In the genomic region with DNA sequence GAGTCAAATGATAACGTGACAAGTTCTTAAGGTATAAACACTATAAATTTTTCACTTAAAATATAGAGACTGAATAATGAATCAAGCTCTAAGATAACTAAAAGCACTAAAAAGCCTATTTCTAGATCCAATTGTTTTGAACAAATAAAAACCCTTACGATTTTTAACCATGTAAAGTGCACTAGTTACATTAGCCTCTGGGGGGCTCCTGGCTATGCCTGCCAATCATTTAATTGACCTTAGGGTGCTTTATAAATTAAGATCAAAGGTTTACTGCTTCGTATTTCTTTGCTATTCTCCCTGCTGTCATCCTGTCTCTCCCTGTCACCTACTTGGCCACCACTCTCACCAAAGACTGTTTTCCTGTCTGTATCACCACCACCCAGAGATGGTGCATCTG, we compare ENCODE assay signal across 29 cellular contexts.
DNase-seq lines count a peak whose midpoint lies in the region; TF ChIP-seq lines count a peak whose summit lies in the region.
"Had no signal": no experiment of that assay in that cellular context is flagged by ENCODE, and none has a peak within 500 bp of the region (broad histone marks: within the 10 kb centered on the region; RNA-seq: fewer than 3 reads in every experiment).

No MANE protein-coding gene starts in this region.

- no peaks in the 10 kb centered on the region for H3K4me1 ChIP-seq in osteoblast (ENCODE audit: insufficient read depth, low read length)
- H3K4me1 ChIP-seq: heart left ventricle, prostate gland, sigmoid colon, suprapubic skin, upper lobe of right lung had no signal

- no peak for DNase-seq in GM06990 (ENCODE audit: extremely low read depth, insufficient read length)
- no peak for DNase-seq in NB4 (ENCODE audit: low read depth)
- no peak for DNase-seq in brain microvascular endothelial cell
- no peak for DNase-seq in osteoblast (ENCODE audit: insufficient read length, low spot score, missing footprints)
- DNase-seq in NCI-H1694 treated with DMSO at 0.1 percent for 48 hours (lab: John Stamatoyannopoulos, UW), result no peak
- DNase-seq in DMS79 (lab: John Stamatoyannopoulos, UW), result no peak
- no peak for DNase-seq in COR-L47 (lab: John Stamatoyannopoulos, UW)
- no peak for DNase-seq in UCSD-AML1 (lab: John Stamatoyannopoulos, UW; ENCODE audit: unreplicated experiment)
- DNase-seq: activated B cell treated with CpG ODN at 0.5 μM for 24 hours; activated naive CD4-positive, alpha-beta T cell treated with Interleukin-2 at 50 U/mL for 16 hours; activated T-cell treated with anti-CD3 and anti-CD28 coated beads, Interleukin-2, amount 50 U/mL, for 72 hours; CD4-positive, CD25-positive, alpha-beta regulatory T cell; DMS153; effector CD4-positive, alpha-beta T cell; erythroblast; foreskin fibroblast; GDM1; heart left ventricle; KG1; kidney glomerular epithelial cell; NCI-H1417 treated with DMSO at 0.1 percent for 48 hours; NCI-H774; sigmoid colon; stimulated activated naive CD4-positive, alpha-beta T cell; upper lobe of right lung had no signal

- no peaks in the 10 kb centered on the region for H3K36me3 ChIP-seq in GM06990 (ENCODE audit: control insufficient read depth, insufficient read depth, low read length)
- H3K36me3 ChIP-seq in brain microvascular endothelial cell (replicated peaks), result no peaks in the 10 kb centered on the region
- no peaks in the 10 kb centered on the region for H3K36me3 ChIP-seq in osteoblast (ENCODE audit: insufficient read depth, low read length)
- H3K36me3 ChIP-seq: heart left ventricle, prostate gland, sigmoid colon, suprapubic skin, upper lobe of right lung had no signal

- no peak overlapping the region for H2AFZ ChIP-seq in osteoblast (ENCODE audit: low read length)

- H4K20me1 ChIP-seq in osteoblast (ENCODE audit: insufficient read depth, low read length), result no peaks in the 10 kb centered on the region

- H3K4me2 ChIP-seq in osteoblast (ENCODE audit: insufficient read depth, low read length), result no peak overlapping the region

- TF ChIP-seq POLR2A in NB4 (IDR thresholded peaks at IDR 0.05; ENCODE audit: extremely low read depth, insufficient read length), result no peak

- H3K9me3 ChIP-seq in osteoblast (ENCODE audit: low read depth, low read length), result peaks cover 6% of the 10 kb centered on the region
- H3K9me3 ChIP-seq: prostate gland, suprapubic skin, upper lobe of right lung had no signal

- no peaks in the 10 kb centered on the region for H3K27me3 ChIP-seq in GM06990 (replicated peaks; ENCODE audit: control insufficient read depth, insufficient read depth, low read length)
- no peaks in the 10 kb centered on the region for H3K27me3 ChIP-seq in brain microvascular endothelial cell (replicated peaks)
- H3K27me3 ChIP-seq in osteoblast (ENCODE audit: insufficient read depth, low read length), result peaks cover 6% of the 10 kb centered on the region
- H3K27me3 ChIP-seq: heart left ventricle, sigmoid colon, suprapubic skin, upper lobe of right lung had no signal

- H3K79me2 ChIP-seq in osteoblast (ENCODE audit: insufficient read depth, low read length), result no peaks in the 10 kb centered on the region

- H3K27ac ChIP-seq in brain microvascular endothelial cell (no peak overlapping the region), osteoblast (ENCODE audit: low read depth, low read length) (no peak overlapping the region)
- H3K27ac ChIP-seq: heart left ventricle, prostate gland, sigmoid colon, SK-N-MC, suprapubic skin, upper lobe of right lung had no signal

- TF ChIP-seq CTCF in GM06990 (IDR thresholded peaks at IDR 0.05; ENCODE audit: insufficient read depth, low read length, poor library complexity, severe bottlenecking), result peak; percentile 9
- TF ChIP-seq CTCF in NB4 (IDR thresholded peaks at IDR 0.05; ENCODE audit: low read depth, low read length), result peak; percentile 13
- TF ChIP-seq CTCF in brain microvascular endothelial cell (IDR thresholded peaks at IDR 0.05; ENCODE audit: low read depth, low read length, missing control alignments), result peak; percentile 40
- peak; percentile 28 for TF ChIP-seq CTCF in osteoblast (IDR thresholded peaks at IDR 0.05; ENCODE audit: extremely low read depth, low read depth, low read length)

- in situ Hi-C loops in brain microvascular endothelial cell (cut with HindIII; ENCODE audit: low pct_ligation_motif_present, low sequenced_read_pairs), result no loop called here

- H3K4me3 ChIP-seq in GM06990 (replicated peaks; ENCODE audit: low read depth, low read length) (no peak overlapping the region), NB4 (ENCODE audit: low read depth, low read length) (no peak overlapping the region), brain microvascular endothelial cell (ENCODE audit: low read depth, low read length) (no peak overlapping the region), osteoblast (ENCODE audit: insufficient read depth, low read length) (no peak overlapping the region)
- H3K4me3 ChIP-seq: heart left ventricle, lung, prostate gland, sigmoid colon, SK-N-MC, suprapubic skin, upper lobe of right lung had no signal
